9 cellular contexts compared by ENCODE assay signal in genomic region chr11:2196970-2197770, GRCh38. TPM values are rescaled to one million over a fixed set of nuclear protein-coding genes. Genes with fewer than 3 reads are reported as not detected.
A peak's percentile ranks its signal among the peaks of the same experiment; 100 is the strongest.
DNase-seq lines count a peak whose midpoint lies in the region; ATAC-seq and TF ChIP-seq lines count a peak whose summit lies in the region.
"Had no signal": no experiment of that assay in that cellular context is flagged by ENCODE, and none has a peak within 500 bp of the region (broad histone marks: within the 10 kb centered on the region; RNA-seq: fewer than 3 reads in every experiment).

No MANE protein-coding gene starts in this region.

- H3K79me1 ChIP-seq in H9 (ENCODE audit: insufficient read depth, low read depth, low read length, poor library complexity, severe bottlenecking), result no peaks in the 10 kb centered on the region

- no peak overlapping the region for H2BK120ac ChIP-seq in H9 (ENCODE audit: low read depth, low read length, poor library complexity, severe bottlenecking)

- H2BK5ac ChIP-seq in H9 (ENCODE audit: insufficient read length, low read length), result no peak overlapping the region

- H3T11ph ChIP-seq in H9 (ENCODE audit: low read length), result no peak overlapping the region

- H2AK5ac ChIP-seq in H9 (ENCODE audit: insufficient read length, low read length), result no peak overlapping the region

- H4K20me1 ChIP-seq in H9 (ENCODE audit: control insufficient read depth, insufficient read depth, insufficient read length), result no peaks in the 10 kb centered on the region

- H3K23me2 ChIP-seq in H9 (ENCODE audit: insufficient read length, low read depth, low read length, poor library complexity, severe bottlenecking), result no peaks in the 10 kb centered on the region

- H2AFZ ChIP-seq in H9 (ENCODE audit: low read length), result no peak overlapping the region

- peaks cover 34% of the 10 kb centered on the region for H3K27me3 Mint-ChIP-seq in H9 (ENCODE audit: low read depth)
- no peaks in the 10 kb centered on the region for H3K27me3 Mint-ChIP-seq in activated CD4-positive, alpha-beta memory T cell treated with anti-CD3 and anti-CD28 coated beads for 36 hours

- H3K9me3 ChIP-seq in H9 (ENCODE audit: control insufficient read depth, low read depth, low read length), result no peaks in the 10 kb centered on the region

- H2BK15ac ChIP-seq in H9 (ENCODE audit: low read depth, low read length), result no peak overlapping the region

- H3K4ac ChIP-seq in H9 (ENCODE audit: low read depth, low read length), result no peak overlapping the region

- no CpG with 5 or more reads among the region's 23 CpGs for WGBS in H9 (ENCODE audit: extremely low coverage, insufficient read length, low lambda C conversion rate)

- no peak overlapping the region for H2BK12ac ChIP-seq in H9 (ENCODE audit: insufficient read length, low read depth, low read length)

- no peak overlapping the region for H3K4me3 ChIP-seq in AG10803 (ENCODE audit: low read length)

- no peak overlapping the region for H3K23ac ChIP-seq in H9 (ENCODE audit: insufficient read length, low read depth, low read length)

- no peak for ATAC-seq in HG03139 (IDR thresholded peaks at IDR 0.05; ENCODE audit: unreplicated experiment)

- POLR2A ChIA-PET in activated CD4-positive, alpha-beta memory T cell treated with anti-CD3 and anti-CD28 coated beads for 36 hours (lab: Charles Lee), result no interaction called here

- H2BK20ac ChIP-seq in H9 (ENCODE audit: low read depth, low read length, poor library complexity, severe bottlenecking), result no peak overlapping the region

- H3K27me3 ChIP-seq in H9 (ENCODE audit: insufficient read depth, low read length), result no peaks in the 10 kb centered on the region

- H4K91ac ChIP-seq in H9 (ENCODE audit: insufficient read length, low read depth, low read length), result no peak overlapping the region

- no peaks in the 10 kb centered on the region; a peak in 1 of 4 replicates for H3K4me1 Mint-ChIP-seq in H9
- peaks cover 2% of the 10 kb centered on the region for H3K4me1 Mint-ChIP-seq in activated CD4-positive, alpha-beta memory T cell treated with anti-CD3 and anti-CD28 coated beads for 36 hours (ENCODE audit: low read depth)

- H3K4me3 Mint-ChIP-seq in H9, result no peak overlapping the region; a peak in 1 of 5 replicates
- no peak overlapping the region for H3K4me3 Mint-ChIP-seq in activated CD4-positive, alpha-beta memory T cell treated with anti-CD3 and anti-CD28 coated beads for 36 hours

- no peak overlapping the region for H3K14ac ChIP-seq in H9 (ENCODE audit: insufficient read depth, low read length)

- no peak overlapping the region for H3K56ac ChIP-seq in H9 (ENCODE audit: insufficient read length, low read depth, low read length)

- H3K4me1 ChIP-seq in H9 (ENCODE audit: insufficient read depth, low read length), result no peaks in the 10 kb centered on the region

- H3K9me3 Mint-ChIP-seq in H9, result no peaks in the 10 kb centered on the region
- no peaks in the 10 kb centered on the region for H3K9me3 Mint-ChIP-seq in activated CD4-positive, alpha-beta memory T cell treated with anti-CD3 and anti-CD28 coated beads for 36 hours

- TF ChIP-seq CTCF in AG10803 (conservative IDR thresholded peaks at IDR 0.05; ENCODE audit: low read length), result peak; percentile 80
- peak; percentile 86 for TF ChIP-seq CTCF in H9 (conservative IDR thresholded peaks at IDR 0.05)

- H3K79me2 ChIP-seq in H9 (ENCODE audit: insufficient read depth, low read length), result no peaks in the 10 kb centered on the region

- DNase-seq in AG10803 (ENCODE audit: low read depth) (peak; percentile 46), H9 (peak; percentile 84), NCI-H526 (lab: John Stamatoyannopoulos, UW) (peak; percentile 81 to 97), dermis blood vessel endothelial cell (peak; percentile 72), lung microvascular endothelial cell (ENCODE audit: low read depth in 2 of 2) (peak; percentile 66 to 68)
- peak; percentile 83 for DNase-seq in activated CD4-positive, alpha-beta memory T cell treated with anti-CD3 and anti-CD28 coated beads for 36 hours
- DNase-seq in stimulated activated CD8-positive, alpha-beta memory T cell treated with anti-CD3 and anti-CD28 coated beads, Interleukin-15, amount 100 ng/mL, for 24 hours (ENCODE audit: low read depth), result peak; percentile 25

- CTCF ChIA-PET in activated CD4-positive, alpha-beta memory T cell treated with anti-CD3 and anti-CD28 coated beads for 36 hours (lab: Charles Lee), result interaction anchor here (0.7 to 5.4 kb wide), 9 partner anchors 11 to 334 kb away, joined by 3 to 54 read pairs (median 4); partner anchors contain the start of genes C11orf21, CD81 and TSPAN32

- H3K27ac Mint-ChIP-seq in H9, result no peak overlapping the region
- no peak overlapping the region for H3K27ac Mint-ChIP-seq in activated CD4-positive, alpha-beta memory T cell treated with anti-CD3 and anti-CD28 coated beads for 36 hours

- no peaks in the 10 kb centered on the region for H3K36me3 Mint-ChIP-seq in H9 (ENCODE audit: insufficient read depth in 1 of 3, low read depth in 3 of 3)
- no peaks in the 10 kb centered on the region for H3K36me3 Mint-ChIP-seq in activated CD4-positive, alpha-beta memory T cell treated with anti-CD3 and anti-CD28 coated beads for 36 hours

- H3K27ac ChIP-seq in H9 (ENCODE audit: insufficient read length, low read depth, low read length), result no peak overlapping the region

- H3K9ac ChIP-seq in H9 (ENCODE audit: extremely low read depth, insufficient read length, low read length), result no peak overlapping the region

- no peak overlapping the region for H4K8ac ChIP-seq in H9 (replicated peaks; ENCODE audit: insufficient read length, low read depth, low read length)

- no peak overlapping the region for H3K4me2 ChIP-seq in H9 (ENCODE audit: insufficient read depth, insufficient read length, low read length)

- H4K5ac ChIP-seq in H9 (ENCODE audit: insufficient read length, low read depth, low read length), result no peak overlapping the region

- intact Hi-C loops in activated CD4-positive, alpha-beta memory T cell treated with anti-CD3 and anti-CD28 coated beads for 36 hours (cut with micrococcal nuclease), result loop anchor here (1.0 to 10.0 kb wide), 4 partner anchors 102 to 328 kb away; no protein-coding TSS in a partner anchor

- no peak overlapping the region for H3K18ac ChIP-seq in H9 (ENCODE audit: insufficient read length, low read depth, low read length)

RNA-seq across cellular contexts. Expression of gene TH, which starts 25.6 kb away (rescaled TPM):
- total RNA-seq in H9 (2021) (not detected in 2 replicates), dermis blood vessel endothelial cell (not detected in 2 replicates), lung microvascular endothelial cell (under 0.01 TPM in 1 of 2 replicates, not detected in the other)
- not detected for total RNA-seq in activated CD4-positive, alpha-beta memory T cell treated with anti-CD3 and anti-CD28 coated beads for 36 hours
- total RNA-seq: subcutaneous adipose tissue had no signal

RNA-seq across cellular contexts. Expression of gene INS, which starts 36.2 kb away (rescaled TPM):
- total RNA-seq in H9 (2021) (not detected in 2 replicates), dermis blood vessel endothelial cell (not detected in 2 replicates), lung microvascular endothelial cell (not detected in 2 replicates)
- total RNA-seq in activated CD4-positive, alpha-beta memory T cell treated with anti-CD3 and anti-CD28 coated beads for 36 hours, result not detected
- total RNA-seq: subcutaneous adipose tissue had no signal

RNA-seq across cellular contexts. Expression of gene IGF2, which starts 58.0 kb away (rescaled TPM):
- total RNA-seq in H9 (2021), result 2.8 and 3.1 TPM in 2 replicates
- 10 to 100 TPM; 26.5 to 27.0 TPM for total RNA-seq in activated CD4-positive, alpha-beta memory T cell treated with anti-CD3 and anti-CD28 coated beads for 36 hours
- 3.5 and 11.2 TPM in 2 replicates for total RNA-seq in dermis blood vessel endothelial cell
- total RNA-seq in lung microvascular endothelial cell, result 4.6 and 6.7 TPM in 2 replicates

Comparison
In these comparisons a context has a peak if more than half of its experiments do, and no peak if none do; other contexts are left out.
1. DNase-seq: peak in every context shown above with its lines; median percentile 89 in NCI-H526; 84 in H9; 83 in activated CD4-positive, alpha-beta memory T cell treated with anti-CD3 and anti-CD28 coated beads for 36 hours; 72 in dermis blood vessel endothelial cell; 67 in lung microvascular endothelial cell; 46 in AG10803; 25 in stimulated activated CD8-positive, alpha-beta memory T cell treated with anti-CD3 and anti-CD28 coated beads, Interleukin-15, amount 100 ng/mL, for 24 hours.